19 cellular contexts compared by ENCODE assay signal in the genomic region with DNA sequence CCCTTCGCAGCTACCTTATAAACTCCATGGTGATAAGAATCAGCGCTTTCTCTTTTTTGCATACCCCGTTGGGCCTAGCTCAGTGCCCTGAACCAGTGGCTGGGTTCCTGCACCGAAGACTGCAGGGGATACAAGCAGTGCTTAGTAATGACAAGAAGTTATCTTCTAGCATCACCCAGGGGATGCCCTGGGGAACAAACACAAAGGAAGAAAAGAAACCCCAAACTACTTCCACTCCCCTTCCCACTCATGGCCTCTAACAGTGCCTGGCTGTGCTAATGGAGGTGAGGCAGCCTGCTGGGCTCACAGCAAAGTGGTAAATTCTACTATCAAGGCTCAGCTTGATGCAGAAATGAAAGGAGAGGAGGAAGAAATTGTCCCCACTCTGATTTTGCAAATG.
"Had no signal": no experiment of that assay in that cellular context is flagged by ENCODE, and none has a peak within 500 bp of the region (broad histone marks: within the 10 kb centered on the region; RNA-seq: fewer than 3 reads in every experiment).

No MANE protein-coding gene starts in this region.

- H3K27ac Mint-ChIP-seq: activated CD4-positive, alpha-beta memory T cell treated with anti-CD3 and anti-CD28 coated beads for 36 hours; activated naive CD4-positive, alpha-beta T cell treated with anti-CD3 and anti-CD28 coated beads, Interleukin-2, amount 50 U/mL, for 72 hours; activated T-helper 1 cell treated with anti-CD3 and anti-CD28 coated beads, Interleukin-12 subunit alpha, Interleukin-12 subunit beta, Interleukin-2, Interleukin-4 antibody, amounts not matched to agents 30 ng/mL and 10 ng/mL and 1 ng/mL, durations not matched to agents 14 hours and 24 hours and 36 hours; naive thymus-derived CD8-positive, alpha-beta T cell had no signal

- H3K4me1 ChIP-seq: body of pancreas had no signal

- H3K36me3 ChIP-seq: spleen, tibial artery had no signal

- H3K27ac ChIP-seq: body of pancreas, spleen, tibial artery, VCaP had no signal

- H3K4me3 ChIP-seq: body of pancreas, spleen, tibial artery had no signal

- H3K36me3 Mint-ChIP-seq: activated CD4-positive, alpha-beta memory T cell treated with anti-CD3 and anti-CD28 coated beads for 36 hours; activated naive CD4-positive, alpha-beta T cell treated with anti-CD3 and anti-CD28 coated beads, Interleukin-2, amount 50 U/mL, for 72 hours had no signal

- H3K9me3 Mint-ChIP-seq: activated CD4-positive, alpha-beta memory T cell treated with anti-CD3 and anti-CD28 coated beads for 36 hours; activated naive CD4-positive, alpha-beta T cell treated with anti-CD3 and anti-CD28 coated beads, Interleukin-2, amount 50 U/mL, for 72 hours; activated T-helper 1 cell treated with anti-CD3 and anti-CD28 coated beads, Interleukin-12 subunit alpha, Interleukin-12 subunit beta, Interleukin-2, Interleukin-4 antibody, amounts not matched to agents 30 ng/mL and 10 ng/mL and 1 ng/mL, durations not matched to agents 14 hours and 24 hours and 36 hours; naive thymus-derived CD8-positive, alpha-beta T cell had no signal

- H3K27me3 Mint-ChIP-seq: activated CD4-positive, alpha-beta memory T cell treated with anti-CD3 and anti-CD28 coated beads for 36 hours had no signal

- ATAC-seq: activated naive CD4-positive, alpha-beta T cell treated with anti-CD3 and anti-CD28 coated beads, Interleukin-2, amount 50 U/mL, for 72 hours; body of pancreas; naive thymus-derived CD8-positive, alpha-beta T cell; stimulated activated naive CD8-positive, alpha-beta T cell treated with anti-CD3 and anti-CD28 coated beads, Interleukin-15, Interleukin-2, amounts not matched to agents 100 U/mL and 50 U/mL, for 24 hours had no signal

- H3K9me3 ChIP-seq: body of pancreas, spleen, tibial artery had no signal

- DNase-seq: activated CD4-positive, alpha-beta memory T cell treated with anti-CD3 and anti-CD28 coated beads for 36 hours; activated gamma-delta T cell treated with Interleukin-2 at 50 U/mL for 16 hours; activated T-cell treated with anti-CD3 and anti-CD28 coated beads for 4 hours; body of pancreas; caudate nucleus; foreskin fibroblast; mesenchymal stem cell; naive thymus-derived CD8-positive, alpha-beta T cell; nucleus accumbens; posterior cingulate gyrus; retina; spleen; stimulated activated naive CD8-positive, alpha-beta T cell treated with anti-CD3 and anti-CD28 coated beads, Interleukin-15, Interleukin-2, amounts not matched to agents 100 U/mL and 50 U/mL, for 24 hours; substantia nigra; T-helper 2 cell; tibial artery had no signal

- H3K4me3 Mint-ChIP-seq: activated CD4-positive, alpha-beta memory T cell treated with anti-CD3 and anti-CD28 coated beads for 36 hours; activated T-helper 1 cell treated with anti-CD3 and anti-CD28 coated beads, Interleukin-12 subunit alpha, Interleukin-12 subunit beta, Interleukin-2, Interleukin-4 antibody, amounts not matched to agents 30 ng/mL and 10 ng/mL and 1 ng/mL, durations not matched to agents 14 hours and 24 hours and 36 hours; naive thymus-derived CD8-positive, alpha-beta T cell had no signal

- H3K27me3 ChIP-seq: body of pancreas, spleen, tibial artery had no signal
